In genomic region chr9:73179594-73179993, GRCh38 we compare ENCODE assay signal across 11 cellular contexts. TPM values are rescaled to one million over a fixed set of nuclear protein-coding genes. Genes with fewer than 3 reads are reported as not detected.
DNase-seq lines count a peak whose midpoint lies in the region; ATAC-seq and TF ChIP-seq lines count a peak whose summit lies in the region.
"Had no signal": no experiment of that assay in that cellular context is flagged by ENCODE, and none has a peak within 500 bp of the region (broad histone marks: within the 10 kb centered on the region; RNA-seq: fewer than 3 reads in every experiment).

No MANE protein-coding gene starts in this region.

- no peak overlapping the region for H3K4me3 Mint-ChIP-seq in H9
- no peak overlapping the region for H3K4me3 Mint-ChIP-seq in CD8-positive, alpha-beta T cell
- H3K4me3 Mint-ChIP-seq: naive B cell had no signal

- no peaks in the 10 kb centered on the region for H3K9me3 Mint-ChIP-seq in H9
- H3K9me3 Mint-ChIP-seq in CD8-positive, alpha-beta T cell = no peaks in the 10 kb centered on the region
- H3K9me3 Mint-ChIP-seq: naive B cell had no signal

- H3K14ac ChIP-seq in H9 (ENCODE audit: insufficient read depth, low read length) = no peak overlapping the region

- H3K4me1 ChIP-seq in H9 (ENCODE audit: insufficient read depth, low read length) = no peaks in the 10 kb centered on the region
- H3K4me1 ChIP-seq in CD8-positive, alpha-beta T cell (ENCODE audit: insufficient read depth, low read length) = no peaks in the 10 kb centered on the region

- H3K27ac Mint-ChIP-seq in H9 = no peak overlapping the region
- H3K27ac Mint-ChIP-seq in CD8-positive, alpha-beta T cell = no peak overlapping the region
- H3K27ac Mint-ChIP-seq: naive B cell had no signal

- H3K27me3 Mint-ChIP-seq in H9 (ENCODE audit: low read depth) = no peaks in the 10 kb centered on the region; the same call in 1 of the 2 replicates
- H3K27me3 Mint-ChIP-seq in CD8-positive, alpha-beta T cell (ENCODE audit: low read depth) = no peaks in the 10 kb centered on the region

- intact Hi-C loops in CD8-positive, alpha-beta T cell (cut with DNase I, micrococcal nuclease) = loop anchor here in 1 of 2 experiments (10.0 kb wide), 1 partner anchor 905 kb away; no protein-coding TSS in a partner anchor
- intact Hi-C loops in head of caudate nucleus (cut with DNase I) = no loop called here

- no peaks in the 10 kb centered on the region for H3K79me2 ChIP-seq in H9 (ENCODE audit: insufficient read depth, low read length)

- H4K91ac ChIP-seq in H9 (ENCODE audit: insufficient read length, low read depth, low read length) = no peak overlapping the region

- no peaks in the 10 kb centered on the region for H4K20me1 ChIP-seq in H9 (ENCODE audit: control insufficient read depth, insufficient read depth, insufficient read length)

- H3K4me2 ChIP-seq in H9 (ENCODE audit: insufficient read depth, insufficient read length, low read length) = no peak overlapping the region

- H2BK120ac ChIP-seq in H9 (ENCODE audit: low read depth, low read length, poor library complexity, severe bottlenecking) = no peak overlapping the region

- no peak overlapping the region for H2BK20ac ChIP-seq in H9 (ENCODE audit: low read depth, low read length, poor library complexity, severe bottlenecking)

- H2AK5ac ChIP-seq in H9 (ENCODE audit: insufficient read length, low read length) = no peak overlapping the region

- H3K56ac ChIP-seq in H9 (ENCODE audit: insufficient read length, low read depth, low read length) = no peak overlapping the region

- H3K27ac ChIP-seq in RWPE1 (no peak overlapping the region), H9 (ENCODE audit: insufficient read length, low read depth, low read length) (no peak overlapping the region)
- no peak overlapping the region for H3K27ac ChIP-seq in CD8-positive, alpha-beta T cell (ENCODE audit: low read depth, low read length)

- WGBS in H9 (ENCODE audit: extremely low coverage, insufficient read length, low lambda C conversion rate) = no CpG with 5 or more reads among the region's 3 CpGs

- no peak overlapping the region for H2AFZ ChIP-seq in H9 (ENCODE audit: low read length)

- H3K4ac ChIP-seq in H9 (ENCODE audit: low read depth, low read length) = no peak overlapping the region

- POLR2A ChIA-PET in RWPE1 (lab: Yijun Ruan, JAX; ENCODE audit: low non-redundant PET) = no interaction called here
- POLR2A ChIA-PET in CD8-positive, alpha-beta T cell (lab: Charles Lee) = no interaction called here

- H4K8ac ChIP-seq in H9 (replicated peaks; ENCODE audit: insufficient read length, low read depth, low read length) = no peak overlapping the region

- no peaks in the 10 kb centered on the region for H3K23me2 ChIP-seq in H9 (ENCODE audit: insufficient read length, low read depth, low read length, poor library complexity, severe bottlenecking)

- CTCF ChIA-PET in RWPE1 (lab: Yijun Ruan, JAX) = interaction anchor here (0.6 to 1.5 kb wide), 5 partner anchors 22 to 848 kb away, joined by 3 to 6 read pairs (median 4); no protein-coding TSS in a partner anchor
- CTCF ChIA-PET in CD8-positive, alpha-beta T cell (lab: Charles Lee) = interaction anchor here (1.0 to 9.0 kb wide), 4 partner anchors 34 to 72 kb away, joined by 3 to 100 read pairs (median 7); no protein-coding TSS in a partner anchor

- H3K18ac ChIP-seq in H9 (ENCODE audit: insufficient read length, low read depth, low read length) = no peak overlapping the region

- H3K23ac ChIP-seq in H9 (ENCODE audit: insufficient read length, low read depth, low read length) = no peak overlapping the region

- no peaks in the 10 kb centered on the region for H3K36me3 Mint-ChIP-seq in H9 (ENCODE audit: insufficient read depth in 1 of 3, low read depth in 3 of 3)
- no peaks in the 10 kb centered on the region for H3K36me3 Mint-ChIP-seq in CD8-positive, alpha-beta T cell
- H3K36me3 Mint-ChIP-seq: naive B cell had no signal

- H3K9me3 ChIP-seq in H9 (ENCODE audit: control insufficient read depth, low read depth, low read length) = no peaks in the 10 kb centered on the region
- H3K9me3 ChIP-seq in CD8-positive, alpha-beta T cell (ENCODE audit: low read length) = no peaks in the 10 kb centered on the region
- H3K9me3 ChIP-seq: tibial artery had no signal

- no peak overlapping the region for H2BK5ac ChIP-seq in H9 (ENCODE audit: insufficient read length, low read length)

- no peak overlapping the region for H4K5ac ChIP-seq in H9 (ENCODE audit: insufficient read length, low read depth, low read length)

- no peak overlapping the region for H3T11ph ChIP-seq in H9 (ENCODE audit: low read length)

- H3K9ac ChIP-seq in H9 (ENCODE audit: extremely low read depth, insufficient read length, low read length) = no peak overlapping the region

- no peak overlapping the region for H3K4me3 ChIP-seq in CD8-positive, alpha-beta T cell (ENCODE audit: low read depth, low read length)
- H3K4me3 ChIP-seq: tibial artery had no signal

- peaks cover 5 to 12% of the 10 kb centered on the region in 2 experiments; a peak in 3 of 4 replicates for H3K4me1 Mint-ChIP-seq in H9
- H3K4me1 Mint-ChIP-seq in CD8-positive, alpha-beta T cell (ENCODE audit: low read depth) = no peaks in the 10 kb centered on the region
- H3K4me1 Mint-ChIP-seq: naive B cell had no signal

- TF ChIP-seq CTCF in RWPE1 (conservative IDR thresholded peaks at IDR 0.05; ENCODE audit: low read depth) = no peak
- TF ChIP-seq CTCF in H9 (conservative IDR thresholded peaks at IDR 0.05) = no peak
- no peak for TF ChIP-seq CTCF in CD8-positive, alpha-beta T cell (IDR thresholded peaks at IDR 0.05)

- peak; percentile 85 for ATAC-seq in HG02759 (IDR thresholded peaks at IDR 0.05; ENCODE audit: unreplicated experiment)
- ATAC-seq in CD8-positive, alpha-beta T cell = no peak

- H2BK12ac ChIP-seq in H9 (ENCODE audit: insufficient read length, low read depth, low read length) = no peak overlapping the region

- DNase-seq in Daoy (ENCODE audit: low read depth) (peak; percentile 65), RWPE1 (ENCODE audit: low spot score) (peak; percentile 15), left kidney (ENCODE audit: low read depth, low spot score) (peak; percentile 82), H9 (no peak), NCI-H1930 (lab: John Stamatoyannopoulos, UW) (no peak), head of caudate nucleus (no peak)
- no peak for DNase-seq in CD8-positive, alpha-beta T cell
- DNase-seq: central memory CD4-positive, alpha-beta T cell; naive B cell; tibial artery had no signal

- no peaks in the 10 kb centered on the region for H3K36me3 ChIP-seq in CD8-positive, alpha-beta T cell (ENCODE audit: insufficient read depth, low read length)
- H3K36me3 ChIP-seq: tibial artery had no signal

- no peaks in the 10 kb centered on the region for H3K27me3 ChIP-seq in H9 (ENCODE audit: insufficient read depth, low read length)
- H3K27me3 ChIP-seq in CD8-positive, alpha-beta T cell (ENCODE audit: insufficient read depth, low read length) = no peaks in the 10 kb centered on the region
- H3K27me3 ChIP-seq: tibial artery had no signal

- H2BK15ac ChIP-seq in H9 (ENCODE audit: low read depth, low read length) = no peak overlapping the region

- H3K79me1 ChIP-seq in H9 (ENCODE audit: insufficient read depth, low read depth, low read length, poor library complexity, severe bottlenecking) = no peaks in the 10 kb centered on the region

RNA-seq across cellular contexts. Expression of gene ANXA1, which starts 27.9 kb away (rescaled TPM):
- total RNA-seq in Daoy (2014; rRNA removed; shearing (Covaris generic)) = 826 and 1,064 TPM in 2 replicates
- total RNA-seq in H9 (2021) = 3.5 and 3.6 TPM in 2 replicates
- total RNA-seq in CD8-positive, alpha-beta T cell = 100 to 1,000 TPM; 163 to 167 TPM

Comparison
In these comparisons a context has a peak if more than half of its experiments do, and no peak if none do; other contexts are left out.
1. DNase-seq: peak in Daoy (single experiment), RWPE1 (single experiment) and left kidney (single experiment); none in H9 (single experiment), CD8-positive, alpha-beta T cell (0 of 7), NCI-H1930 (0 of 2) and head of caudate nucleus (0 of 42).
2. RNA of gene ANXA1, which starts 27.9 kb away (total RNA-seq): 826 to 1,064 TPM in Daoy and 163 to 167 TPM in CD8-positive, alpha-beta T cell; 3.5 to 3.6 TPM in H9; every median in the first group is over 10 times any median in the second.